ENCODE assay signal across 1 cellular context in the genomic region with DNA sequence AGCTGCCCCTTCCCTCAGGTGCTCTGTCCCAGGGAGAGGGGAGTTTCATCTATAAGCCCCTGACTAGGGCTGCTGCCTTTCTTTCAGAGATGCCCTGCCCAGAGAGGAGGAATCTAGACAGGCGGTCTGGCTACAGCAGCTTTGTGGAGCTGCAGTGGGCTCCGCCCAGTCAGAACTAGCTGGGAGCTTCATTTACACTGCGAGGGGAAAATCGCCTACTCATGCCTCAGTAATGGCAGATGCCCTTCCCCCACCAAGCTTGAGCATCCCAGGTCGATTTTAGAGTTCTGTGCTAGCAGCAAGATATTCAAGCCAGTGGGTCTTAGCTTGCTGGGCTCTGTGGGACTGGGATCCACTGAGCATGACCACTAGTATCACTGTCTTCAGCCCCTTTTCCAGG.
TF ChIP-seq lines count a peak whose summit lies in the region.

No MANE protein-coding gene starts in this region.

TF ChIP-seq in GM23338, 12 proteins besides CTCF, POLR2A, EP300 and RAD21 (continued from another document):
- TF ChIP-seq, protein P1, sequence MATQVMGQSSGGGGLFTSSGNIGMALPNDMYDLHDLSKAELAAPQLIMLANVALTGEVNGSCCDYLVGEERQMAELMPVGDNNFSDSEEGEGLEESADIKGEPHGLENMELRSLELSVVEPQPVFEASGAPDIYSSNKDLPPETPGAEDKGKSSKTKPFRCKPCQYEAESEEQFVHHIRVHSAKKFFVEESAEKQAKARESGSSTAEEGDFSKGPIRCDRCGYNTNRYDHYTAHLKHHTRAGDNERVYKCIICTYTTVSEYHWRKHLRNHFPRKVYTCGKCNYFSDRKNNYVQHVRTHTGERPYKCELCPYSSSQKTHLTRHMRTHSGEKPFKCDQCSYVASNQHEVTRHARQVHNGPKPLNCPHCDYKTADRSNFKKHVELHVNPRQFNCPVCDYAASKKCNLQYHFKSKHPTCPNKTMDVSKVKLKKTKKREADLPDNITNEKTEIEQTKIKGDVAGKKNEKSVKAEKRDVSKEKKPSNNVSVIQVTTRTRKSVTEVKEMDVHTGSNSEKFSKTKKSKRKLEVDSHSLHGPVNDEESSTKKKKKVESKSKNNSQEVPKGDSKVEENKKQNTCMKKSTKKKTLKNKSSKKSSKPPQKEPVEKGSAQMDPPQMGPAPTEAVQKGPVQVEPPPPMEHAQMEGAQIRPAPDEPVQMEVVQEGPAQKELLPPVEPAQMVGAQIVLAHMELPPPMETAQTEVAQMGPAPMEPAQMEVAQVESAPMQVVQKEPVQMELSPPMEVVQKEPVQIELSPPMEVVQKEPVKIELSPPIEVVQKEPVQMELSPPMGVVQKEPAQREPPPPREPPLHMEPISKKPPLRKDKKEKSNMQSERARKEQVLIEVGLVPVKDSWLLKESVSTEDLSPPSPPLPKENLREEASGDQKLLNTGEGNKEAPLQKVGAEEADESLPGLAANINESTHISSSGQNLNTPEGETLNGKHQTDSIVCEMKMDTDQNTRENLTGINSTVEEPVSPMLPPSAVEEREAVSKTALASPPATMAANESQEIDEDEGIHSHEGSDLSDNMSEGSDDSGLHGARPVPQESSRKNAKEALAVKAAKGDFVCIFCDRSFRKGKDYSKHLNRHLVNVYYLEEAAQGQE (IDR thresholded peaks at IDR 0.05; ENCODE audit: unreplicated experiment): no peak
- TF ChIP-seq, protein P2, sequence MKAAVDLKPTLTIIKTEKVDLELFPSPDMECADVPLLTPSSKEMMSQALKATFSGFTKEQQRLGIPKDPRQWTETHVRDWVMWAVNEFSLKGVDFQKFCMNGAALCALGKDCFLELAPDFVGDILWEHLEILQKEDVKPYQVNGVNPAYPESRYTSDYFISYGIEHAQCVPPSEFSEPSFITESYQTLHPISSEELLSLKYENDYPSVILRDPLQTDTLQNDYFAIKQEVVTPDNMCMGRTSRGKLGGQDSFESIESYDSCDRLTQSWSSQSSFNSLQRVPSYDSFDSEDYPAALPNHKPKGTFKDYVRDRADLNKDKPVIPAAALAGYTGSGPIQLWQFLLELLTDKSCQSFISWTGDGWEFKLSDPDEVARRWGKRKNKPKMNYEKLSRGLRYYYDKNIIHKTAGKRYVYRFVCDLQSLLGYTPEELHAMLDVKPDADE (IDR thresholded peaks at IDR 0.05): no peak
- no peak for TF ChIP-seq POLR2AphosphoS5 (IDR thresholded peaks at IDR 0.05; ENCODE audit: low read depth)
- TF ChIP-seq CREB1 (CRISPR knock-in tag; IDR thresholded peaks at IDR 0.05; ENCODE audit: low read depth): no peak
- no peak for TF ChIP-seq STAT1 (IDR thresholded peaks at IDR 0.05; ENCODE audit: unreplicated experiment)
- TF ChIP-seq ZNF114 (CRISPR knock-in tag; IDR thresholded peaks at IDR 0.05): no peak
- TF ChIP-seq NANOG (IDR thresholded peaks at IDR 0.05; ENCODE audit: borderline replicate concordance): no peak
